In the genomic region with DNA sequence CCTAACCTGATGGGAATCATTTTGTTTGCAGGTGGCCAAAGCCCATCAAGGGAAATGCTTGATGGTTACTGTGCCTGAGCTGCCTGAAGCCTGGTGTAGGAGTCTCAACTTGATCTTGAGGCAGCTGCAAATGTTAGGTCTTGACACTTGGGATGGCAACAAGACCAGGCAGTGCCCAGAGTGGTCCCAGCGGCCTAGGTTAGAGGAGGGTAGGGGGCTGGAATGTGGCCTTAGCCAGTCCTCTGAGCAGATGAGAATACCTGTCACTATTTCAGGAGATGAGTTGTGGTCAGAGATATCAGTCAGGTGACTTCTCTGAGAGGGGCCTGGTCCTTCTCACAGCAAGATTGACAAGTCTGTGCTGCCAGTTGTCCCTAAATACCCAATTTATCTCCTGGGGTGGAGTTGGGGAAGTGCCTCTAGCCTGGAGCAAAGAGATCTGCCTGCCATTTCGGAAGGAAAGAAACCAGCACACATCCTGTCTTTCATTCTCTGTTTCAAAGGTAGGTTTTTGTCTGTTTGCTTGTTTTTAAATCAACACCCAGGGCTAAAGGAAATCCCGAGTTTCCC, we compare ENCODE assay signal across 15 cellular contexts. TPM values are rescaled to one million over a fixed set of nuclear protein-coding genes. Genes with fewer than 3 reads are reported as not detected.
A peak's percentile ranks its signal among the peaks of the same experiment; 100 is the strongest.
DNase-seq lines count a peak whose midpoint lies in the region; ATAC-seq, FAIRE-seq and TF ChIP-seq lines count a peak whose summit lies in the region.
"Had no signal": no experiment of that assay in that cellular context is flagged by ENCODE, and none has a peak within 500 bp of the region (broad histone marks: within the 10 kb centered on the region; RNA-seq: fewer than 3 reads in every experiment).

No MANE protein-coding gene starts in this region.

- no peaks in the 10 kb centered on the region for H3K9me3 ChIP-seq in SU-DHL-6 (ENCODE audit: insufficient read depth, low read length)
- H3K9me3 ChIP-seq in right cardiac atrium (ENCODE audit: control insufficient read depth, low read length) = no peaks in the 10 kb centered on the region
- H3K9me3 ChIP-seq in spleen = no peaks in the 10 kb centered on the region
- H3K9me3 ChIP-seq: HAP-1 had no signal

- TF ChIP-seq CTCF in GM06990 (IDR thresholded peaks at IDR 0.05; ENCODE audit: insufficient read depth, low read length, poor library complexity, severe bottlenecking) (no peak), SU-DHL-6 (IDR thresholded peaks at IDR 0.05; ENCODE audit: insufficient read depth, low read length, poor library complexity, severe bottlenecking) (no peak), spleen (IDR thresholded peaks at IDR 0.05 in 8 of 11, conservative IDR thresholded peaks at IDR 0.05 in 3 of 11) (no peak)

- H2AFZ ChIP-seq in SU-DHL-6 (ENCODE audit: low read depth, low read length, severe bottlenecking) = no peak overlapping the region

- FAIRE-seq in RCC 7860 (lab: Jason Lieb, UNC) = no peak
- FAIRE-seq: small intestine had no signal

- H3K27me3 ChIP-seq in GM06990 (replicated peaks; ENCODE audit: control insufficient read depth, insufficient read depth, low read length) (no peaks in the 10 kb centered on the region), SU-DHL-6 (ENCODE audit: low read length) (no peaks in the 10 kb centered on the region), right cardiac atrium (ENCODE audit: control insufficient read depth, insufficient read depth) (no peaks in the 10 kb centered on the region), spleen (replicated peaks in 1 of 7) (peaks cover 0 to 2% (median 0%) of the 10 kb centered on the region in 7 donors)
- H3K27me3 ChIP-seq: foreskin keratinocyte had no signal

- H3K27ac ChIP-seq in SU-DHL-6 (ENCODE audit: low read depth, low read length) (peak overlapping the region; percentile 88), right cardiac atrium (ENCODE audit: low read length) (peak overlapping the region; percentile 53), spleen (peak overlapping the region; percentile 38 to 75 (median 60))
- H3K27ac ChIP-seq: C4-2B, foreskin keratinocyte had no signal

- H3K4me3 ChIP-seq in GM06990 (replicated peaks; ENCODE audit: low read depth, low read length) (no peak overlapping the region), SU-DHL-6 (ENCODE audit: insufficient read depth, low read length, poor library complexity, severe bottlenecking) (peak overlapping the region; percentile 48), right cardiac atrium (ENCODE audit: low read length) (peak overlapping the region; percentile 47), spleen (no peak overlapping the region)
- H3K4me3 ChIP-seq: HAP-1 had no signal

- peak overlapping the region; percentile 45 for H3K9ac ChIP-seq in SU-DHL-6 (ENCODE audit: low read length)

- intact Hi-C loops in right cardiac atrium (cut with DNase I) (no loop called here), spleen (cut with DNase I; ENCODE audit: low total_unique reads) (no loop called here)

- H3K4me2 ChIP-seq in SU-DHL-6 (ENCODE audit: low read depth, low read length, poor library complexity, severe bottlenecking) = peak overlapping the region; percentile 72

- WGBS in right cardiac atrium = 23% methylated on average over 3 of the region's 3 CpGs
- WGBS in spleen, 5 donors = 35 to 54% (median 45%) methylated on average over 3 of the region's 3 CpGs

- TF ChIP-seq POLR2A in spleen (IDR thresholded peaks at IDR 0.05) = no peak

- H3K9me2 ChIP-seq in SU-DHL-6 (replicated peaks; ENCODE audit: insufficient read depth, low read length) = no peaks in the 10 kb centered on the region

- ATAC-seq in right cardiac atrium = peak; percentile 18 to 61
- ATAC-seq: activated CD4-positive, alpha-beta T cell treated with anti-CD3 and anti-CD28 coated beads for 36 hours had no signal

- H3F3A ChIP-seq in SU-DHL-6 (ENCODE audit: insufficient read depth) = peaks cover 28% of the 10 kb centered on the region

- no peaks in the 10 kb centered on the region for H4K20me1 ChIP-seq in SU-DHL-6 (ENCODE audit: low read depth, low read length)

- DNase-seq in GM06990 (ENCODE audit: extremely low read depth, insufficient read length) (peak; percentile 31), right cardiac atrium (no peak), spleen (no peak), cerebellar nuclear complex (lab: John Stamatoyannopoulos, UW) (no peak), DMS114 treated with DMSO at 0.1 percent for 48 hours (lab: John Stamatoyannopoulos, UW; ENCODE audit: unreplicated experiment) (no peak), RCC 7860 (ENCODE audit: low spot score) (no peak), amniotic stem cell (lab: John Stamatoyannopoulos, UW) (no peak)
- DNase-seq: activated CD4-positive, alpha-beta T cell treated with anti-CD3 and anti-CD28 coated beads for 36 hours; activated effector memory CD4-positive, alpha-beta T cell treated with Interleukin-2 at 50 U/mL for 16 hours; Karpas-422; small intestine had no signal

- H3K4me1 ChIP-seq in right cardiac atrium (ENCODE audit: control insufficient read depth, insufficient read depth, low read length) (peaks cover 20% of the 10 kb centered on the region), spleen (peaks cover 0 to 68% (median 24%) of the 10 kb centered on the region in 6 donors)

- peaks cover 54% of the 10 kb centered on the region for H3K79me2 ChIP-seq in SU-DHL-6 (ENCODE audit: insufficient read depth, low read length)

- no peaks in the 10 kb centered on the region for H3K36me3 ChIP-seq in GM06990 (ENCODE audit: control insufficient read depth, insufficient read depth, low read length)
- H3K36me3 ChIP-seq in SU-DHL-6 (ENCODE audit: low read length) = no peaks in the 10 kb centered on the region
- no peaks in the 10 kb centered on the region for H3K36me3 ChIP-seq in spleen
- H3K36me3 ChIP-seq: HAP-1 had no signal

RNA-seq across cellular contexts. Expression of a gene that starts 13.4 kb away (rescaled TPM):
- total RNA-seq in right cardiac atrium (100 to 1,000 TPM; 304 to 348 (median 336) TPM), spleen (100 to 1,000 TPM; 223 to 352 (median 318) TPM)
- polyA plus RNA-seq in right cardiac atrium (141 TPM), spleen (10 to 100 TPM; 32.7 to 43.8 (median 41.4) TPM)

Comparison
In these comparisons a context has a peak if more than half of its experiments do, and no peak if none do; other contexts are left out.
1. H3K4me3 ChIP-seq: peak in SU-DHL-6 (single experiment) and right cardiac atrium (single experiment); none in GM06990 (single experiment) and spleen (0 of 8).
2. Peak in every context shown above with its lines, with median percentiles within 50 percentile points of each other: H3K27ac ChIP-seq.